In the genomic region with DNA sequence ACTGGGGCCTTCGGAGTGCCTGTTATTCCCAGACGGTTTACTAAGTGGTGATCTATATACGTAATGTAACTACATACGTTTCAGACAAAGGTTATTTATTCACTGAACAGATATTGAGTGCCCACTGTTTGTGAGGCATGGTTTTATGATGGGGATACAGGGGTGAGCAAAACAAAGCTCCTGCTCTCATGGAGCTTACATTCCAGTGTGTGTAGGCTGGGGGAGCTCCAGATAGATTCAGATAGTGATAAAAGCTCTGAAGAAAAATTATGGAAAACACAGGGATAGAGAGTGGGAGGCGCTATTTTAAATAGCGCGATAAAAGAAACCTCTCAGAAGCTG, we compare ENCODE assay signal across 8 cellular contexts. TPM values are rescaled to one million over a fixed set of nuclear protein-coding genes. Genes with fewer than 3 reads are reported as not detected.
DNase-seq lines count a peak whose midpoint lies in the region; ATAC-seq, FAIRE-seq and TF ChIP-seq lines count a peak whose summit lies in the region.

No MANE protein-coding gene starts in this region.

- no peak for FAIRE-seq in frontal cortex (lab: Jason Lieb, UNC)

- H3K27ac ChIP-seq in mesenchymal stem cell (ENCODE audit: low read length, poor library complexity, severe bottlenecking) (peak overlapping the region; percentile 69), urinary bladder (ENCODE audit: low read depth) (peak overlapping the region; percentile 92)

- ATAC-seq in HG03354 (IDR thresholded peaks at IDR 0.05; ENCODE audit: poor library complexity, severe bottlenecking, unreplicated experiment): no peak

- H2AFZ ChIP-seq in mesenchymal stem cell (ENCODE audit: low read depth, low read length): no peak overlapping the region

- H3K4me1 Mint-ChIP-seq in activated naive CD4-positive, alpha-beta T cell treated with anti-CD3 and anti-CD28 coated beads, Interleukin-2, amount 10 ng/mL, durations not matched to agents 7 days and 5 days: peaks cover 35% of the 10 kb centered on the region

- H4K91ac ChIP-seq in mesenchymal stem cell (ENCODE audit: low read length): no peak overlapping the region

- TF ChIP-seq CTCF in astrocyte of the spinal cord (IDR thresholded peaks at IDR 0.05; ENCODE audit: low read depth, low read length): no peak

- H3K4me2 ChIP-seq in mesenchymal stem cell (ENCODE audit: low read length, poor library complexity, severe bottlenecking): peak overlapping the region; percentile 51

- peak overlapping the region; percentile 98 for H3K9ac ChIP-seq in mesenchymal stem cell (ENCODE audit: low read length)

- in situ Hi-C loops in astrocyte of the spinal cord (cut with HindIII; ENCODE audit: low sequenced_read_pairs): no loop called here

- H2BK12ac ChIP-seq in mesenchymal stem cell (ENCODE audit: low read length in 2 of 2): no peak overlapping the region

- no peak overlapping the region for H3K4ac ChIP-seq in mesenchymal stem cell (ENCODE audit: low read depth in 1 of 2, low read length in 2 of 2)

- H3K18ac ChIP-seq in mesenchymal stem cell (ENCODE audit: low read depth in 1 of 2, low read length in 2 of 2): no peak overlapping the region

- peaks cover 23% of the 10 kb centered on the region for H3K36me3 Mint-ChIP-seq in activated naive CD4-positive, alpha-beta T cell treated with anti-CD3 and anti-CD28 coated beads, Interleukin-2, amount 10 ng/mL, durations not matched to agents 7 days and 5 days

- DNase-seq in activated naive CD4-positive, alpha-beta T cell treated with anti-CD3 and anti-CD28 coated beads, Interleukin-2, amount 10 ng/mL, durations not matched to agents 7 days and 5 days: no peak
- DNase-seq in activated naive CD4-positive, alpha-beta T cell (lab: John Stamatoyannopoulos, UW): no peak
- DNase-seq in astrocyte of the spinal cord (ENCODE audit: low read depth, low spot score) (no peak), mesenchymal stem cell (no peak), frontal cortex (ENCODE audit: low spot score in 2 of 2) (no peak), NCI-H1436 treated with DMSO at 0.1 percent for 48 hours (lab: John Stamatoyannopoulos, UW) (no peak)

- WGBS in mesenchymal stem cell: 77% methylated on average over 4 of the region's 7 CpGs
- 27% methylated on average over 7 of the region's 7 CpGs for WGBS in urinary bladder

- CTCF ChIA-PET in activated naive CD4-positive, alpha-beta T cell treated with anti-CD3 and anti-CD28 coated beads, Interleukin-2, amount 10 ng/mL, durations not matched to agents 7 days and 5 days (lab: Charles Lee): interaction anchor here (1.0 to 1.2 kb wide), 2 partner anchors 9 to 306 kb away, joined by 4 read pairs; no protein-coding TSS in a partner anchor

- no peak overlapping the region for H2BK5ac ChIP-seq in mesenchymal stem cell (ENCODE audit: low read depth, low read length, poor library complexity, severe bottlenecking)

- H3K27ac Mint-ChIP-seq in activated naive CD4-positive, alpha-beta T cell treated with anti-CD3 and anti-CD28 coated beads, Interleukin-2, amount 10 ng/mL, durations not matched to agents 7 days and 5 days: peak overlapping the region; percentile 94

- H3K9me3 Mint-ChIP-seq in activated naive CD4-positive, alpha-beta T cell treated with anti-CD3 and anti-CD28 coated beads, Interleukin-2, amount 10 ng/mL, durations not matched to agents 7 days and 5 days: no peaks in the 10 kb centered on the region

- peaks cover 14% of the 10 kb centered on the region for H3K27me3 Mint-ChIP-seq in activated naive CD4-positive, alpha-beta T cell treated with anti-CD3 and anti-CD28 coated beads, Interleukin-2, amount 10 ng/mL, durations not matched to agents 7 days and 5 days

- H3K14ac ChIP-seq in mesenchymal stem cell (ENCODE audit: low read length in 2 of 2): no peak overlapping the region

- peak overlapping the region; percentile 94 for H3K4me3 Mint-ChIP-seq in activated naive CD4-positive, alpha-beta T cell treated with anti-CD3 and anti-CD28 coated beads, Interleukin-2, amount 10 ng/mL, durations not matched to agents 7 days and 5 days

- no peak overlapping the region for H2AK5ac ChIP-seq in mesenchymal stem cell (ENCODE audit: low read length, severe bottlenecking)

- no peaks in the 10 kb centered on the region for H3K9me3 ChIP-seq in mesenchymal stem cell (ENCODE audit: control insufficient read depth, low read length)

- H3K4me3 ChIP-seq in astrocyte of the spinal cord (ENCODE audit: low read depth, low read length) (peak overlapping the region; percentile 99), mesenchymal stem cell (ENCODE audit: insufficient read depth in 1 of 2, low read depth in 1 of 2, low read length in 2 of 2) (peak overlapping the region; percentile 20 to 85), urinary bladder (ENCODE audit: low read depth, low read length) (peak overlapping the region; percentile 66)

- peak overlapping the region; percentile 83 for H4K8ac ChIP-seq in mesenchymal stem cell (ENCODE audit: low read length)

- no peak overlapping the region for H3K23ac ChIP-seq in mesenchymal stem cell (ENCODE audit: low read length in 2 of 2)

- no peak overlapping the region for H2BK120ac ChIP-seq in mesenchymal stem cell (ENCODE audit: low read depth, low read length)

- H3K36me3 ChIP-seq in mesenchymal stem cell (ENCODE audit: control insufficient read depth in 1 of 2, insufficient read depth in 2 of 2, low read depth in 1 of 2, low read length in 2 of 2) (peaks cover 18 to 19% of the 10 kb centered on the region in 2 experiments), urinary bladder (ENCODE audit: insufficient read depth) (no peaks in the 10 kb centered on the region)

- H3K79me1 ChIP-seq in mesenchymal stem cell (replicated peaks; ENCODE audit: low read length, poor library complexity, severe bottlenecking): peaks cover 17% of the 10 kb centered on the region

- H3K4me1 ChIP-seq in mesenchymal stem cell (ENCODE audit: control insufficient read depth, insufficient read depth, low read depth, low read length) (peaks cover 6% of the 10 kb centered on the region), urinary bladder (ENCODE audit: insufficient read depth) (no peaks in the 10 kb centered on the region)

- no peaks in the 10 kb centered on the region for H3K27me3 ChIP-seq in mesenchymal stem cell (ENCODE audit: control insufficient read depth in 1 of 2, insufficient read depth in 1 of 2, low read length in 2 of 2)

- no peak overlapping the region for H2BK15ac ChIP-seq in mesenchymal stem cell (ENCODE audit: low read depth, poor library complexity, severe bottlenecking)

RNA-seq across cellular contexts. Expression of gene DNAJB12, which starts 0.5 kb away (rescaled TPM):
- 28.6 TPM for polyA plus RNA-seq in mesenchymal stem cell (2013, experiment 1 of 2)
- 27.7 TPM for polyA plus RNA-seq in mesenchymal stem cell (2013, experiment 2 of 2)
- 21.9 TPM for total RNA-seq in urinary bladder
- 26.7 TPM for polyA plus RNA-seq in urinary bladder
- total RNA-seq in frontal cortex: 14.3 TPM
